34 cellular contexts compared by ENCODE assay signal in the genomic region with DNA sequence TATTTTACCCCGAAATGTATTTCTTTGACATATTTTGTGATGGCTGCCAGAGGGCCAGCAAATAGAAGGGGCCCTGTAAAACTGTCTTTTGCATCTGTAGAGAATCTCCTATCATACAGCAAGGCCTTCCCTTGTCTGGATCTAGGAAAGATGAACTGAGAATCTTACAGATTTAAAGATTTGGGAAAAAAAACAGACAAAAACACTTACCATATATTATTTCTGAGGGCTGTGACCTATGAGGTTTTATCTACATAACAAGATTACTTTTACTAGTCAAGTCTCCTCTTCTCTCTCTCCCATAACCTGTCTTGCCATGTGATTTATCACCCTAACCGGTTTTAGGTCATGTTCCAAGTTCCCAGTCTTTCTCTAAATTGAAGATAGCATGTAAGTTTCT.
"Had no signal": no experiment of that assay in that cellular context is flagged by ENCODE, and none has a peak within 500 bp of the region (broad histone marks: within the 10 kb centered on the region; RNA-seq: fewer than 3 reads in every experiment).

No MANE protein-coding gene starts in this region.

- DNase-seq: Karpas-422, Kasumi-1, MG63, MM.1S, MV-4-11, NCI-H1048, NCI-H1092, NCI-H1092 treated with DMSO at 0.1 percent for 48 hours, NCI-H1105, NCI-H1105 treated with DMSO at 0.1 percent for 48 hours, NCI-H1417, NCI-H1417 treated with DMSO at 0.1 percent for 48 hours, NCI-H1436, NCI-H1436 treated with DMSO at 0.1 percent for 48 hours, NCI-H1694, NCI-H1694 treated with DMSO at 0.1 percent for 48 hours, NCI-H187, NCI-H187 treated with DMSO at 0.1 percent for 48 hours, NCI-H1930, NCI-H2029, NCI-H2029 treated with DMSO at 0.1 percent for 48 hours, NCI-H2081, NCI-H2081 treated with DMSO at 0.1 percent for 48 hours, NCI-H2107, NCI-H2171, NCI-H2171 treated with DMSO at 0.1 percent for 48 hours, NCI-H2227 treated with DMSO at 0.1 percent for 48 hours, NCI-H226, NCI-H345, NCI-H446, NCI-H446 treated with DMSO at 0.1 percent for 48 hours, NCI-H510A, NCI-H510A treated with DMSO at 0.1 percent for 48 hours, NCI-H524 had no signal

- H3K36me3 ChIP-seq: MG63 had no signal

- H3K27me3 ChIP-seq: MG63 had no signal

- H3K4me3 ChIP-seq: MG63 had no signal
